36 cellular contexts compared by ENCODE assay signal in genomic region chr10:79493806-79494205, GRCh38.
"Had no signal": no experiment of that assay in that cellular context is flagged by ENCODE, and none has a peak within 500 bp of the region (broad histone marks: within the 10 kb centered on the region; RNA-seq: fewer than 3 reads in every experiment).

No MANE protein-coding gene starts in this region.

- H3K27me3 Mint-ChIP-seq: activated naive CD8-positive, alpha-beta T cell had no signal

- DNase-seq: activated B cell treated with CpG ODN at 0.5 μM for 24 hours; activated CD4-positive, alpha-beta memory T cell treated with anti-CD3 and anti-CD28 coated beads, Interleukin-2, amount 10 ng/mL, durations not matched to agents 7 days and 5 days; activated CD4-positive, alpha-beta T cell treated with anti-CD3 and anti-CD28 coated beads for 1 hour; activated CD4-positive, alpha-beta T cell treated with anti-CD3 and anti-CD28 coated beads for 36 hours; activated CD4-positive, alpha-beta T cell treated with anti-CD3 and anti-CD28 coated beads for 48 hours; activated CD4-positive, alpha-beta T cell treated with anti-CD3 and anti-CD28 coated beads, Interleukin-2, amount 10 ng/mL, durations not matched to agents 7 days and 5 days; activated CD4-positive, alpha-beta T cell treated with anti-CD3 and anti-CD28 coated beads, Interleukin-2, amount 50 U/mL, for 48 hours; activated CD8-positive, alpha-beta memory T cell treated with anti-CD3 and anti-CD28 coated beads for 24 hours; activated CD8-positive, alpha-beta memory T cell treated with anti-CD3 and anti-CD28 coated beads, Interleukin-2, amount 10 ng/mL, durations not matched to agents 7 days and 5 days; activated CD8-positive, alpha-beta memory T cell treated with anti-CD3 and anti-CD28 coated beads, Interleukin-2, amount 50 U/mL, for 48 hours; activated CD8-positive, alpha-beta T cell treated with anti-CD3 and anti-CD28 coated beads, Interleukin-2, amount 10 ng/mL, durations not matched to agents 7 days and 5 days; activated effector memory CD4-positive, alpha-beta T cell treated with Interleukin-2 at 50 U/mL for 16 hours; activated gamma-delta T cell; activated naive CD4-positive, alpha-beta T cell treated with anti-CD3 and anti-CD28 coated beads, Interleukin-2, amount 10 ng/mL, durations not matched to agents 7 days and 5 days; activated naive CD4-positive, alpha-beta T cell treated with Interleukin-2 at 50 U/mL for 16 hours; activated naive CD8-positive, alpha-beta T cell treated with anti-CD3 and anti-CD28 coated beads, Interleukin-2, amount 10 ng/mL, durations not matched to agents 7 days and 5 days; activated naive CD8-positive, alpha-beta T cell treated with anti-CD3 and anti-CD28 coated beads, Interleukin-2, amount 50 U/mL, for 24 hours; activated T-cell treated with anti-CD3 and anti-CD28 coated beads, Interleukin-2, amount 50 U/mL, for 24 hours; activated T-cell treated with anti-CD3 and anti-CD28 coated beads, Interleukin-2, amount 50 U/mL, for 48 hours; amygdala; anterior cingulate cortex; caudate nucleus; cerebellar nuclear complex; T-helper 1 cell; T-helper 2 cell; T-helper 9 cell had no signal

- H3K27me3 ChIP-seq: ascending aorta, cardiac muscle cell had no signal

- ATAC-seq: activated CD4-positive, alpha-beta T cell treated with anti-CD3 and anti-CD28 coated beads for 36 hours; activated CD8-positive, alpha-beta memory T cell treated with anti-CD3 and anti-CD28 coated beads, Interleukin-2, amount 10 ng/mL, durations not matched to agents 7 days and 5 days; activated CD8-positive, alpha-beta T cell treated with anti-CD3 and anti-CD28 coated beads, Interleukin-2, amount 10 ng/mL, durations not matched to agents 7 days and 5 days; activated naive CD8-positive, alpha-beta T cell treated with anti-CD3 and anti-CD28 coated beads, Interleukin-2, amount 50 U/mL, for 24 hours had no signal

- H3K36me3 ChIP-seq: ascending aorta, cardiac muscle cell had no signal

- H3K4me3 ChIP-seq: ascending aorta, cardiac muscle cell had no signal

- H3K9me3 ChIP-seq: ascending aorta had no signal

- H3K4me1 Mint-ChIP-seq: activated B cell treated with CpG ODN at 0.5 μM for 24 hours; activated CD4-positive, alpha-beta memory T cell treated with anti-CD3 and anti-CD28 coated beads, Interleukin-2, amount 10 ng/mL, durations not matched to agents 7 days and 5 days; activated CD4-positive, alpha-beta T cell treated with anti-CD3 and anti-CD28 coated beads for 36 hours; activated CD4-positive, alpha-beta T cell treated with anti-CD3 and anti-CD28 coated beads, Interleukin-2, amount 10 ng/mL, durations not matched to agents 7 days and 5 days; activated naive CD4-positive, alpha-beta T cell treated with anti-CD3 and anti-CD28 coated beads, Interleukin-2, amount 10 ng/mL, durations not matched to agents 7 days and 5 days; activated naive CD4-positive, alpha-beta T cell treated with anti-CD3 and anti-CD28 coated beads, Interleukin-2, amount 50 U/mL, for 24 hours; activated naive CD8-positive, alpha-beta T cell treated with anti-CD3 and anti-CD28 coated beads, Interleukin-2, amount 50 U/mL, for 24 hours; central memory CD8-positive, alpha-beta T cell had no signal

- H3K9me3 Mint-ChIP-seq: activated B cell treated with CpG ODN at 0.5 μM for 24 hours; activated CD4-positive, alpha-beta memory T cell treated with anti-CD3 and anti-CD28 coated beads, Interleukin-2, amount 10 ng/mL, durations not matched to agents 7 days and 5 days; activated CD4-positive, alpha-beta T cell treated with anti-CD3 and anti-CD28 coated beads, Interleukin-2, amount 10 ng/mL, durations not matched to agents 7 days and 5 days; activated naive CD4-positive, alpha-beta T cell treated with anti-CD3 and anti-CD28 coated beads, Interleukin-2, amount 10 ng/mL, durations not matched to agents 7 days and 5 days; activated naive CD4-positive, alpha-beta T cell treated with anti-CD3 and anti-CD28 coated beads, Interleukin-2, amount 50 U/mL, for 24 hours; activated naive CD8-positive, alpha-beta T cell treated with anti-CD3 and anti-CD28 coated beads, Interleukin-2, amount 10 ng/mL, durations not matched to agents 7 days and 5 days; activated naive CD8-positive, alpha-beta T cell treated with anti-CD3 and anti-CD28 coated beads, Interleukin-2, amount 50 U/mL, for 24 hours; activated T-cell treated with anti-CD3 and anti-CD28 coated beads, Interleukin-2, amount 50 U/mL, for 24 hours; activated T-helper 2 cell treated with anti-CD3 and anti-CD28 coated beads, Interferon-gamma antibody, Interleukin-2, Interleukin-4, amounts not matched to agents 10 μg/mL and 5 μg/mL and 100 μg/mL, durations not matched to agents 14 hours and 24 hours and 36 hours; central memory CD8-positive, alpha-beta T cell; T-helper 1 cell treated with Interleukin-12 subunit alpha and Interleukin-12 subunit beta and Interleukin-4 antibody, amounts not matched to agents 30 μg/mL and 1 μg/mL, for 36 hours; T-helper 2 cell treated with Interferon-gamma antibody and Interleukin-4, amounts not matched to agents 5 μg/mL and 100 μg/mL, for 36 hours had no signal

- H3K36me3 Mint-ChIP-seq: activated CD8-positive, alpha-beta memory T cell treated with anti-CD3 and anti-CD28 coated beads, Interleukin-2, amount 10 ng/mL, durations not matched to agents 7 days and 5 days; activated naive CD4-positive, alpha-beta T cell treated with anti-CD3 and anti-CD28 coated beads, Interleukin-2, amount 10 ng/mL, durations not matched to agents 7 days and 5 days; activated naive CD4-positive, alpha-beta T cell treated with anti-CD3 and anti-CD28 coated beads, Interleukin-2, amount 50 U/mL, for 24 hours; activated naive CD8-positive, alpha-beta T cell; activated naive CD8-positive, alpha-beta T cell treated with anti-CD3 and anti-CD28 coated beads, Interleukin-2, amount 10 ng/mL, durations not matched to agents 7 days and 5 days; brain had no signal

- H3K4me1 ChIP-seq: ascending aorta had no signal

- H3K27ac Mint-ChIP-seq: activated B cell treated with CpG ODN at 0.5 μM for 24 hours; activated CD4-positive, alpha-beta memory T cell treated with anti-CD3 and anti-CD28 coated beads, Interleukin-2, amount 10 ng/mL, durations not matched to agents 7 days and 5 days; activated CD4-positive, alpha-beta T cell treated with anti-CD3 and anti-CD28 coated beads for 36 hours; activated CD4-positive, alpha-beta T cell treated with anti-CD3 and anti-CD28 coated beads, Interleukin-2, amount 10 ng/mL, durations not matched to agents 7 days and 5 days; activated CD8-positive, alpha-beta memory T cell treated with anti-CD3 and anti-CD28 coated beads, Interleukin-2, amount 10 ng/mL, durations not matched to agents 7 days and 5 days; activated CD8-positive, alpha-beta T cell treated with anti-CD3 and anti-CD28 coated beads, Interleukin-2, amount 10 ng/mL, durations not matched to agents 7 days and 5 days; activated naive CD4-positive, alpha-beta T cell treated with anti-CD3 and anti-CD28 coated beads, Interleukin-2, amount 10 ng/mL, durations not matched to agents 7 days and 5 days; activated naive CD4-positive, alpha-beta T cell treated with anti-CD3 and anti-CD28 coated beads, Interleukin-2, amount 50 U/mL, for 24 hours; activated naive CD8-positive, alpha-beta T cell; activated naive CD8-positive, alpha-beta T cell treated with anti-CD3 and anti-CD28 coated beads, Interleukin-2, amount 10 ng/mL, durations not matched to agents 7 days and 5 days; activated naive CD8-positive, alpha-beta T cell treated with anti-CD3 and anti-CD28 coated beads, Interleukin-2, amount 50 U/mL, for 24 hours; activated T-cell treated with anti-CD3 and anti-CD28 coated beads, Interleukin-2, amount 50 U/mL, for 24 hours; activated T-helper 2 cell treated with anti-CD3 and anti-CD28 coated beads, Interferon-gamma antibody, Interleukin-2, Interleukin-4, amounts not matched to agents 10 μg/mL and 5 μg/mL and 100 μg/mL, durations not matched to agents 14 hours and 24 hours and 36 hours; brain; T-helper 1 cell treated with Interleukin-12 subunit alpha and Interleukin-12 subunit beta and Interleukin-4 antibody, amounts not matched to agents 30 μg/mL and 1 μg/mL, for 36 hours; T-helper 2 cell treated with Interferon-gamma antibody and Interleukin-4, amounts not matched to agents 5 μg/mL and 100 μg/mL, for 36 hours had no signal

- H3K27ac ChIP-seq: ascending aorta, cardiac muscle cell, VCaP had no signal

- H3K4me3 Mint-ChIP-seq: activated B cell treated with CpG ODN at 0.5 μM for 24 hours; activated CD4-positive, alpha-beta memory T cell treated with anti-CD3 and anti-CD28 coated beads, Interleukin-2, amount 10 ng/mL, durations not matched to agents 7 days and 5 days; activated CD4-positive, alpha-beta T cell treated with anti-CD3 and anti-CD28 coated beads for 36 hours; activated CD4-positive, alpha-beta T cell treated with anti-CD3 and anti-CD28 coated beads, Interleukin-2, amount 10 ng/mL, durations not matched to agents 7 days and 5 days; activated CD8-positive, alpha-beta memory T cell treated with anti-CD3 and anti-CD28 coated beads, Interleukin-2, amount 10 ng/mL, durations not matched to agents 7 days and 5 days; activated CD8-positive, alpha-beta T cell treated with anti-CD3 and anti-CD28 coated beads, Interleukin-2, amount 10 ng/mL, durations not matched to agents 7 days and 5 days; activated naive CD4-positive, alpha-beta T cell treated with anti-CD3 and anti-CD28 coated beads, Interleukin-2, amount 10 ng/mL, durations not matched to agents 7 days and 5 days; activated naive CD4-positive, alpha-beta T cell treated with anti-CD3 and anti-CD28 coated beads, Interleukin-2, amount 50 U/mL, for 24 hours; activated naive CD8-positive, alpha-beta T cell; activated naive CD8-positive, alpha-beta T cell treated with anti-CD3 and anti-CD28 coated beads, Interleukin-2, amount 10 ng/mL, durations not matched to agents 7 days and 5 days; activated naive CD8-positive, alpha-beta T cell treated with anti-CD3 and anti-CD28 coated beads, Interleukin-2, amount 50 U/mL, for 24 hours; activated T-cell treated with anti-CD3 and anti-CD28 coated beads, Interleukin-2, amount 50 U/mL, for 24 hours; brain; central memory CD8-positive, alpha-beta T cell; T-helper 1 cell treated with Interleukin-12 subunit alpha and Interleukin-12 subunit beta and Interleukin-4 antibody, amounts not matched to agents 30 μg/mL and 1 μg/mL, for 36 hours; T-helper 2 cell treated with Interferon-gamma antibody and Interleukin-4, amounts not matched to agents 5 μg/mL and 100 μg/mL, for 36 hours had no signal
